In the genomic region with DNA sequence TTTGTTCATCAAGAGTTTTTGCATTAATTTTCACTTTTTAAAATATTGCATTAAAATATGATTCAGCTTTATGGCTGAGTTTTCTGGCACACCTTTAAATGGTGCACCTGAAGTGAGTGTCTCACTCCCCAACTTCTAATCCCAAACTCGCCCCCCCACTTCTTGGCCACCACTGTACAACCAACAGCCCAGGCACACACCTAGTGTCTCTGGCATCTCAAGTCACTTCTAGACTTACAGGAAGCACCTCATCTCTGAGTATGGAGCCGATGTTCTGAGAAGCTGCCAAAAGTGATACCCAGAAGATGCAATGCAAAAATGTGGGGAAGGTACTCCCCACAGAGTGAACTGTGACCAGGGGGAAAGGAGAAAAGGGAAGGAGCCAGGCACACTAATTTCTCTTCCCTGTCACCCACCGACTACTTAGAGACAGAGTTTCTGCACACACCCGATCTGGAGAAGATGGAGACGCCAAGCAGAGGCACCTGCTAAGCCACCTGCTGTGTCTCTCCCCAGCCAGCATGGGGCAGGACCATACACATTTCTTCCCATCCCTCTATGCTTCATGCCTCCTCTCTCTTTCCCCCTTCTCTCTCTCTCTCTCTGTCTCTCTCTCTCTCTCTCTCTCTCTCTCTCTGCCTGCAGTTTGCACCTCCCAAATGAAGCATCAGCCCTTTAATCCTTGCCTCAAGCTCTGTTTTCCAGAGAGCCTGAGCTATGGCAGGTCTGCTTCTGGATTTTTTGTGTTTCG, we compare ENCODE assay signal across 27 cellular contexts.
"Had no signal": no experiment of that assay in that cellular context is flagged by ENCODE, and none has a peak within 500 bp of the region (broad histone marks: within the 10 kb centered on the region; RNA-seq: fewer than 3 reads in every experiment).

No MANE protein-coding gene starts in this region.

- ATAC-seq: esophagus mucosa, foreskin keratinocyte, gastroesophageal sphincter, heart left ventricle, left cardiac atrium, left ventricle myocardium superior, lower lobe of right lung, natural killer cell, pancreas, right lobe of liver had no signal

- H3K9me3 ChIP-seq: lower lobe of right lung, pancreas, right lobe of liver, testis, tibial artery had no signal

- H3K4me1 ChIP-seq: foreskin keratinocyte, gastroesophageal sphincter, heart left ventricle, lower lobe of right lung, pancreas, right lobe of liver, stomach, testis, tibial artery had no signal

- H3K27me3 ChIP-seq: foreskin keratinocyte, pancreas, right lobe of liver, testis, tibial artery had no signal

- H3K9me3 Mint-ChIP-seq: endodermal cell, natural killer cell had no signal

- H3K27ac ChIP-seq: epithelial cell of prostate, foreskin keratinocyte, gastroesophageal sphincter, heart left ventricle, hepatocyte, lower lobe of right lung, pancreas, right lobe of liver, stomach, testis, tibial artery had no signal

- H3K36me3 ChIP-seq: gastroesophageal sphincter, heart left ventricle, lower lobe of right lung, pancreas, right lobe of liver, stomach, tibial artery had no signal

- H3K27ac Mint-ChIP-seq: endodermal cell, natural killer cell, type B pancreatic cell had no signal

- DNase-seq: cortex of kidney; effector CD4-positive, alpha-beta T cell; endodermal cell; foreskin keratinocyte; heart left ventricle; left cardiac atrium; left ventricle myocardium superior; lower lobe of right lung; natural killer cell; occipital lobe; pancreas; retina; right lobe of liver; small intestine; stimulated activated CD4-positive, alpha-beta T cell treated with anti-CD3 and anti-CD28 coated beads, Interleukin-12 subunit alpha, Interleukin-12 subunit beta, amount 100 ng/mL, for 4 hours; stimulated activated CD4-positive, alpha-beta T cell treated with anti-CD3 and anti-CD28 coated beads, Interleukin-1b, Interleukin-23, amount 100 ng/mL, for 48 hours; stimulated activated CD4-positive, alpha-beta T cell treated with anti-CD3 and anti-CD28 coated beads, Interleukin-4, amount 100 ng/mL, for 1 hour; stimulated activated CD8-positive, alpha-beta memory T cell treated with anti-CD3 and anti-CD28 coated beads, Interleukin-4, amount 100 ng/mL, for 48 hours; stimulated activated naive CD4-positive, alpha-beta T cell treated with Interleukin-2 at 50 U/mL for 16 hours; stomach; testis had no signal

- H3K36me3 Mint-ChIP-seq: natural killer cell, type B pancreatic cell had no signal

- H3K4me3 ChIP-seq: gastroesophageal sphincter, heart left ventricle, hepatocyte, lower lobe of right lung, pancreas, right lobe of liver, stomach, testis, tibial artery had no signal
